8 cellular contexts compared by ENCODE assay signal in genomic region chr16:30902070-30902972, GRCh38. TPM values are rescaled to one million over a fixed set of nuclear protein-coding genes. Genes with fewer than 3 reads are reported as not detected.
DNase-seq lines count a peak whose midpoint lies in the region; ATAC-seq lines count a peak whose summit lies in the region.

No MANE protein-coding gene starts in this region.

- in situ Hi-C loops in G401 (cut with HindIII; ENCODE audit: low sequenced_read_pairs), result loop anchor here (10.0 kb wide), 1 partner anchor 148 kb away; no protein-coding TSS in a partner anchor

- peaks cover 4 to 8% of the 10 kb centered on the region in 2 donors for H3K9me3 Mint-ChIP-seq in stimulated activated naive CD8-positive, alpha-beta T cell treated with anti-CD3 and anti-CD28 coated beads, Interleukin-15, amount 100 ng/mL, for 72 hours

- H3K4me3 Mint-ChIP-seq in stimulated activated naive CD8-positive, alpha-beta T cell treated with anti-CD3 and anti-CD28 coated beads, Interleukin-15, amount 100 ng/mL, for 72 hours, result peak overlapping the region; percentile 97 to 100

- peak overlapping the region; percentile 68 for H3K27ac ChIP-seq in mesodermal cell (ENCODE audit: low read depth, low read length, severe bottlenecking)

- H3K36me3 ChIP-seq in mesodermal cell (ENCODE audit: control insufficient read depth, insufficient read depth, low read length), result no peaks in the 10 kb centered on the region

- peaks cover 5% of the 10 kb centered on the region for H3K4me1 ChIP-seq in mesodermal cell (ENCODE audit: control insufficient read depth, insufficient read depth, low read length, poor library complexity, severe bottlenecking)

- 12 to 13% methylated on average over 84 to 88 of the region's 93 CpGs for WGBS in mesodermal cell (ENCODE audit: insufficient coverage in 2 of 2), 2 experiments

- H3K27ac Mint-ChIP-seq in stimulated activated naive CD8-positive, alpha-beta T cell treated with anti-CD3 and anti-CD28 coated beads, Interleukin-15, amount 100 ng/mL, for 72 hours, result peak overlapping the region; percentile 97 to 99

- no peaks in the 10 kb centered on the region for H3K9me3 ChIP-seq in mesodermal cell (ENCODE audit: control insufficient read depth, low read length)

- peak; percentile 57 for ATAC-seq in GM21737 (IDR thresholded peaks at IDR 0.05; ENCODE audit: unreplicated experiment)
- ATAC-seq in stimulated activated naive CD8-positive, alpha-beta T cell treated with anti-CD3 and anti-CD28 coated beads, Interleukin-15, amount 100 ng/mL, for 72 hours, result peak; percentile 89

- H3K4me1 Mint-ChIP-seq in stimulated activated naive CD8-positive, alpha-beta T cell treated with anti-CD3 and anti-CD28 coated beads, Interleukin-15, amount 100 ng/mL, for 72 hours, result peaks cover 29% of the 10 kb centered on the region

- DNase-seq in G401 (ENCODE audit: low spot score) (peak; percentile 50), NCI-H1930 (lab: John Stamatoyannopoulos, UW) (peak; percentile 62 to 78), epidermal melanocyte (ENCODE audit: insufficient read length, low spot score) (peak; percentile 89), NCI-H128 (lab: John Stamatoyannopoulos, UW; ENCODE audit: unreplicated experiment) (no peak)
- DNase-seq in activated CD8-positive, alpha-beta memory T cell treated with anti-CD3 and anti-CD28 coated beads, Interleukin-2, amount 50 U/mL, for 4 hours, result peak; percentile 59
- peak; percentile 69 to 77 for DNase-seq in stimulated activated naive CD8-positive, alpha-beta T cell treated with anti-CD3 and anti-CD28 coated beads, Interleukin-15, amount 100 ng/mL, for 72 hours

- no peaks in the 10 kb centered on the region for H3K27me3 Mint-ChIP-seq in stimulated activated naive CD8-positive, alpha-beta T cell treated with anti-CD3 and anti-CD28 coated beads, Interleukin-15, amount 100 ng/mL, for 72 hours

- peak overlapping the region; percentile 32 for H3K4me3 ChIP-seq in mesodermal cell (ENCODE audit: extremely low read depth, insufficient read depth, low read length, poor library complexity, severe bottlenecking)

RNA-seq across cellular contexts. Expression of gene CTF1, which starts 5.9 kb away (rescaled TPM):
- 2.1 and 2.4 TPM in 2 replicates for total RNA-seq in G401 (2014; rRNA removed; shearing (Covaris generic))
- polyA plus RNA-seq in mesodermal cell (2013, experiment 1 of 2), result 5.8 TPM
- 5.4 TPM for polyA plus RNA-seq in mesodermal cell (2013, experiment 2 of 2)

RNA-seq across cellular contexts. Expression of gene BCL7C, which starts 8.4 kb away (rescaled TPM):
- 58.1 and 89.3 TPM in 2 replicates for total RNA-seq in G401 (2014; rRNA removed; shearing (Covaris generic))
- 40.1 TPM for polyA plus RNA-seq in mesodermal cell (2013, experiment 1 of 2)
- 34.2 TPM for polyA plus RNA-seq in mesodermal cell (2013, experiment 2 of 2)

RNA-seq across cellular contexts. Expression of gene FBXL19, which starts 21.1 kb away (rescaled TPM):
- total RNA-seq in G401 (2014; rRNA removed; shearing (Covaris generic)), result 67.1 and 85.6 TPM in 2 replicates
- polyA plus RNA-seq in mesodermal cell (2013, experiment 1 of 2), result 46.4 TPM
- 39.9 TPM for polyA plus RNA-seq in mesodermal cell (2013, experiment 2 of 2)

RNA-seq across cellular contexts. Expression of gene ORAI3, which starts 46.5 kb away (rescaled TPM):
- 57.6 and 62.8 TPM in 2 replicates for total RNA-seq in G401 (2014; rRNA removed; shearing (Covaris generic))
- polyA plus RNA-seq in mesodermal cell (2013, experiment 1 of 2), result 32.5 TPM
- 27.7 TPM for polyA plus RNA-seq in mesodermal cell (2013, experiment 2 of 2)

RNA-seq across cellular contexts. Expression of gene SETD1A, which starts 55.2 kb away (rescaled TPM):
- 0.51 and 1.1 TPM in 2 replicates for total RNA-seq in G401 (2014; rRNA removed; shearing (Covaris generic))
- polyA plus RNA-seq in mesodermal cell (2013, experiment 1 of 2), result 15.9 TPM
- 13.6 TPM for polyA plus RNA-seq in mesodermal cell (2013, experiment 2 of 2)
